ENCODE assay signal across 1 cellular context in genomic region chr14:77116194-77116817, GRCh38.
TF ChIP-seq lines count a peak whose summit lies in the region.

No MANE protein-coding gene starts in this region.

TF ChIP-seq in GM23338, 12 proteins besides CTCF, POLR2A, EP300 and RAD21 (continued from another document):
- TF ChIP-seq ZNF114 (CRISPR knock-in tag; IDR thresholded peaks at IDR 0.05) (no peak), NANOG (IDR thresholded peaks at IDR 0.05; ENCODE audit: borderline replicate concordance) (no peak), ZNF462 (CRISPR knock-in tag; IDR thresholded peaks at IDR 0.05) (no peak), EZH2phosphoT487 (IDR thresholded peaks at IDR 0.05; ENCODE audit: unreplicated experiment) (no peak)
